Comparison of ENCODE assay signal across 24 cellular contexts in genomic region chr12:9098463-9099026, GRCh38. TPM values are rescaled to one million over a fixed set of nuclear protein-coding genes. Genes with fewer than 3 reads are reported as not detected.
"Had no signal": no experiment of that assay in that cellular context is flagged by ENCODE, and none has a peak within 500 bp of the region (broad histone marks: within the 10 kb centered on the region; RNA-seq: fewer than 3 reads in every experiment).

No MANE protein-coding gene starts in this region.

- DNase-seq: dermis blood vessel endothelial cell; dorsolateral prefrontal cortex; effector CD4-positive, alpha-beta T cell; effector memory CD4-positive, alpha-beta T cell; foreskin keratinocyte; heart left ventricle; hypothalamus; immature natural killer cell; islet precursor cell; left cardiac atrium; left lung; left ventricle myocardium superior; lower lobe of right lung; mesenchymal stem cell; midbrain; naive thymus-derived CD4-positive, alpha-beta T cell had no signal

- H2AFZ ChIP-seq: hepatocyte had no signal

- ATAC-seq: foreskin keratinocyte; gastroesophageal sphincter; heart left ventricle; left cardiac atrium; left lung; left ventricle myocardium superior; lower lobe of right lung; naive thymus-derived CD4-positive, alpha-beta T cell had no signal

- H3K27ac ChIP-seq: coronary artery, dorsolateral prefrontal cortex, esophagus muscularis mucosa, foreskin keratinocyte, gastroesophageal sphincter, heart left ventricle, hepatocyte, left lung, lower lobe of right lung had no signal

- FAIRE-seq: colon, endothelial cell of umbilical vein, frontal cortex had no signal

- H3K4me3 ChIP-seq: coronary artery, dorsolateral prefrontal cortex, esophagus muscularis mucosa, gastroesophageal sphincter, heart left ventricle, hepatocyte, left lung, lower lobe of right lung had no signal

- H3K9me3 ChIP-seq: esophagus muscularis mucosa, gastroesophageal sphincter, heart left ventricle, left lung, lower lobe of right lung had no signal

- H3K79me2 ChIP-seq: hepatocyte had no signal

- H3K4me1 ChIP-seq: foreskin keratinocyte, left lung, lower lobe of right lung had no signal

- H3K27me3 ChIP-seq: dorsolateral prefrontal cortex, esophagus muscularis mucosa, foreskin keratinocyte, gastroesophageal sphincter, heart left ventricle, hepatocyte, left lung had no signal

- H3K4me2 ChIP-seq: hepatocyte had no signal

RNA-seq across cellular contexts. Expression of gene A2M, which starts 17.2 kb away (rescaled TPM):
- total RNA-seq: foreskin keratinocyte, mononuclear cell had no signal
